ENCODE assay signal across 12 cellular contexts in genomic region chr7:6725003-6725402, GRCh38. TPM values are rescaled to one million over a fixed set of nuclear protein-coding genes. Genes with fewer than 3 reads are reported as not detected.
DNase-seq lines count a peak whose midpoint lies in the region; ATAC-seq and TF ChIP-seq lines count a peak whose summit lies in the region.
"Had no signal": no experiment of that assay in that cellular context is flagged by ENCODE, and none has a peak within 500 bp of the region (broad histone marks: within the 10 kb centered on the region; RNA-seq: fewer than 3 reads in every experiment).

No MANE protein-coding gene starts in this region.

- peak overlapping the region; percentile 25; the same call in 1 of the 2 replicates for H3K4me2 ChIP-seq in OCI-LY1 (ENCODE audit: low read length)

- no peaks in the 10 kb centered on the region for H3K79me2 ChIP-seq in OCI-LY1 (ENCODE audit: insufficient read depth, low read length)

- H3K27me3 ChIP-seq in OCI-LY1 (ENCODE audit: insufficient read depth, low read length) (no peaks in the 10 kb centered on the region), ovary (no peaks in the 10 kb centered on the region)
- H3K27me3 ChIP-seq: SJSA1 had no signal

- no peaks in the 10 kb centered on the region for H3K36me3 ChIP-seq in OCI-LY1 (ENCODE audit: insufficient read depth, low read length)
- no peaks in the 10 kb centered on the region for H3K36me3 ChIP-seq in ovary

- H3K27ac ChIP-seq in OCI-LY1 (ENCODE audit: low read depth, low read length, poor library complexity, severe bottlenecking) (no peak overlapping the region), ovary (no peak overlapping the region)
- H3K27ac ChIP-seq: C4-2B, SJSA1 had no signal

- DNase-seq in NCI-H774 (lab: John Stamatoyannopoulos, UW) (no peak), ovary (no peak), left lobe of liver (ENCODE audit: low spot score) (no peak), NCI-H345 treated with DMSO at 0.1 percent for 48 hours (lab: John Stamatoyannopoulos, UW; ENCODE audit: unreplicated experiment) (no peak)
- DNase-seq: activated T-cell treated with anti-CD3 and anti-CD28 coated beads, Interleukin-2, amount 50 U/mL, for 72 hours; NCI-H1105 had no signal

- TF ChIP-seq CTCF in OCI-LY1 (IDR thresholded peaks at IDR 0.05; ENCODE audit: low read length) (no peak), ovary (IDR thresholded peaks at IDR 0.05) (no peak)

- intact Hi-C loops in ovary (cut with DNase I) = no loop called here

- H3K4me3 ChIP-seq in GM08714 (ENCODE audit: low read length) = peak overlapping the region; percentile 7; the same call in 1 of the 2 replicates
- no peak overlapping the region for H3K4me3 ChIP-seq in OCI-LY1 (ENCODE audit: low read depth, low read length, poor library complexity, severe bottlenecking)
- H3K4me3 ChIP-seq in ovary = no peak overlapping the region
- H3K4me3 ChIP-seq: SJSA1 had no signal

- TF ChIP-seq POLR2A in ovary (IDR thresholded peaks at IDR 0.05) = no peak

- no peaks in the 10 kb centered on the region for H3K9me2 ChIP-seq in OCI-LY1 (ENCODE audit: low read depth, low read length)

- H3K4me1 ChIP-seq in OCI-LY1 (ENCODE audit: insufficient read depth, low read length, severe bottlenecking) = peaks cover 21% of the 10 kb centered on the region
- no peaks in the 10 kb centered on the region for H3K4me1 ChIP-seq in ovary (ENCODE audit: insufficient read depth)

- H3F3A ChIP-seq in OCI-LY1 (ENCODE audit: insufficient read depth, low read length) = no peaks in the 10 kb centered on the region

- H4K20me1 ChIP-seq in OCI-LY1 (ENCODE audit: insufficient read depth, low read length) = no peaks in the 10 kb centered on the region

- H3K9me3 ChIP-seq in OCI-LY1 (ENCODE audit: low read length) (no peaks in the 10 kb centered on the region), ovary (no peaks in the 10 kb centered on the region)
- H3K9me3 ChIP-seq: SJSA1 had no signal

- ATAC-seq in GM19467 (IDR thresholded peaks at IDR 0.05; ENCODE audit: unreplicated experiment) (peak; percentile 68), HG03097 (IDR thresholded peaks at IDR 0.05; ENCODE audit: low FRiP score, unreplicated experiment) (peak; percentile 34), left lobe of liver (no peak)
- ATAC-seq: activated T-cell treated with anti-CD3 and anti-CD28 coated beads, Interleukin-2, amount 50 U/mL, for 72 hours had no signal

- 88 to 90% (median 89%) methylated on average over 10 of the region's 10 CpGs for WGBS in ovary, 3 donors

- H3K9ac ChIP-seq in OCI-LY1 (ENCODE audit: low read length) = no peak overlapping the region

- no peak overlapping the region for H2AFZ ChIP-seq in OCI-LY1 (ENCODE audit: low read length)

- TF ChIP-seq EP300 in ovary (IDR thresholded peaks at IDR 0.05) = no peak

RNA-seq across cellular contexts. Expression of gene ZNF12, which starts 18.3 kb away (rescaled TPM):
- total RNA-seq in ovary (10 to 100 TPM; 17.0 to 33.7 (median 29.0) TPM), left lobe of liver (12.8 TPM)
- polyA plus RNA-seq in ovary = 10 to 100 TPM; 14.1 to 14.9 TPM

RNA-seq across cellular contexts. Expression of gene RSPH10B2, which starts 28.9 kb away (rescaled TPM):
- total RNA-seq in ovary (10 to 100 TPM in 1 of 7 donors, 1 to 10 TPM in 1, under 1 TPM in 3, not detected in 2; 0.28 to 14.7 (median 0.79) TPM), left lobe of liver (not detected)
- polyA plus RNA-seq in ovary = under 1 TPM; 0.07 to 0.19 TPM
- total RNA-seq: SJSA1 had no signal
